Comparison of ENCODE assay signal across 20 cellular contexts in genomic region chr10:78452782-78453181, GRCh38.
"Had no signal": no experiment of that assay in that cellular context is flagged by ENCODE, and none has a peak within 500 bp of the region (broad histone marks: within the 10 kb centered on the region; RNA-seq: fewer than 3 reads in every experiment).

No MANE protein-coding gene starts in this region.

- H3K27me3 ChIP-seq: dorsolateral prefrontal cortex, right atrium auricular region, stomach, tibial artery had no signal

- H3K27ac ChIP-seq: dorsolateral prefrontal cortex, parathyroid adenoma, prostate gland, right atrium auricular region, stomach, tibial artery had no signal

- H3K27ac Mint-ChIP-seq: memory B cell; naive thymus-derived CD4-positive, alpha-beta T cell had no signal

- H3K36me3 Mint-ChIP-seq: memory B cell; naive thymus-derived CD4-positive, alpha-beta T cell; type B pancreatic cell had no signal

- H3K4me3 Mint-ChIP-seq: memory B cell; naive thymus-derived CD4-positive, alpha-beta T cell; neural crest cell; type B pancreatic cell had no signal

- H3K36me3 ChIP-seq: prostate gland, right atrium auricular region, stomach, tibial artery had no signal

- H3K9me3 ChIP-seq: prostate gland, right atrium auricular region, stomach, tibial artery had no signal

- H3K4me1 ChIP-seq: prostate gland, right atrium auricular region, tibial artery had no signal

- H3K9me3 Mint-ChIP-seq: memory B cell; naive thymus-derived CD4-positive, alpha-beta T cell; neural crest cell; type B pancreatic cell had no signal

- H3K4me3 ChIP-seq: dorsolateral prefrontal cortex, lung, prostate gland, right atrium auricular region, smooth muscle cell, stomach, tibial artery had no signal

- DNase-seq: dorsolateral prefrontal cortex; effector CD4-positive, alpha-beta T cell; head of caudate nucleus; midbrain; naive thymus-derived CD4-positive, alpha-beta T cell; stimulated activated CD4-positive, alpha-beta T cell treated with anti-CD3 and anti-CD28 coated beads, Interleukin-12 subunit alpha, Interleukin-12 subunit beta, amount 100 ng/mL, for 4 hours; stimulated activated CD4-positive, alpha-beta T cell treated with anti-CD3 and anti-CD28 coated beads, Interleukin-1b, Interleukin-23, amount 100 ng/mL, for 48 hours; stimulated activated CD4-positive, alpha-beta T cell treated with anti-CD3 and anti-CD28 coated beads, Interleukin-4, amount 100 ng/mL, for 1 hour; stimulated activated CD8-positive, alpha-beta memory T cell treated with anti-CD3 and anti-CD28 coated beads, Interleukin-4, amount 100 ng/mL, for 48 hours; stimulated activated naive CD4-positive, alpha-beta T cell treated with Interleukin-2 at 50 U/mL for 16 hours; stomach had no signal
